Comparison of ENCODE assay signal across 12 cellular contexts in genomic region chr22:30574095-30574981, GRCh38. TPM values are rescaled to one million over a fixed set of nuclear protein-coding genes. Genes with fewer than 3 reads are reported as not detected.
DNase-seq lines count a peak whose midpoint lies in the region; ATAC-seq, FAIRE-seq and TF ChIP-seq lines count a peak whose summit lies in the region.
"Had no signal": no experiment of that assay in that cellular context is flagged by ENCODE, and none has a peak within 500 bp of the region (broad histone marks: within the 10 kb centered on the region; RNA-seq: fewer than 3 reads in every experiment).

A gene with protein sequence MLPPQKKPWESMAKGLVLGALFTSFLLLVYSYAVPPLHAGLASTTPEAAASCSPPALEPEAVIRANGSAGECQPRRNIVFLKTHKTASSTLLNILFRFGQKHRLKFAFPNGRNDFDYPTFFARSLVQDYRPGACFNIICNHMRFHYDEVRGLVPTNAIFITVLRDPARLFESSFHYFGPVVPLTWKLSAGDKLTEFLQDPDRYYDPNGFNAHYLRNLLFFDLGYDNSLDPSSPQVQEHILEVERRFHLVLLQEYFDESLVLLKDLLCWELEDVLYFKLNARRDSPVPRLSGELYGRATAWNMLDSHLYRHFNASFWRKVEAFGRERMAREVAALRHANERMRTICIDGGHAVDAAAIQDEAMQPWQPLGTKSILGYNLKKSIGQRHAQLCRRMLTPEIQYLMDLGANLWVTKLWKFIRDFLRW (minus strand): TSS chr22:30574665. CDS start chr22:30557392, 17,273 bp downstream.

- H3K27me3 ChIP-seq in prostate gland (replicated peaks; ENCODE audit: insufficient read depth) (no peaks in the 10 kb centered on the region), SJCRH30 (no peaks in the 10 kb centered on the region)

- intact Hi-C loops in prostate gland (cut with DNase I): no loop called here

- H3K4me1 ChIP-seq in prostate gland (replicated peaks): peaks cover 2% of the 10 kb centered on the region
- no peaks in the 10 kb centered on the region for H3K4me1 ChIP-seq in SJCRH30

- H3K27ac ChIP-seq in prostate gland (no peak within 1 kb of the TSS), SJCRH30 (no peak within 1 kb of the TSS)

- H3K36me3 ChIP-seq in prostate gland (peaks cover 22 to 23% of the 10 kb centered on the region in 2 donors), SJCRH30 (peaks cover 9% of the 10 kb centered on the region; the same call in 1 of the 2 replicates)

- H3K9me3 ChIP-seq in iPS-18c (ENCODE audit: control insufficient read depth, insufficient read depth, low read length) (no peaks in the 10 kb centered on the region), prostate gland (no peaks in the 10 kb centered on the region), SJCRH30 (replicated peaks) (no peaks in the 10 kb centered on the region)

- peak within 1 kb of the TSS; percentile 68 for H3K4me3 ChIP-seq in iPS-18c (ENCODE audit: insufficient read depth, low read depth, low read length)
- peak within 1 kb of the TSS; percentile 8 to 21 for H3K4me3 ChIP-seq in prostate gland
- H3K4me3 ChIP-seq in SJCRH30: no peak within 1 kb of the TSS

- no peak for TF ChIP-seq CTCF in prostate gland (IDR thresholded peaks at IDR 0.05)

- DNase-seq in D341Med (ENCODE audit: low spot score): peak; percentile 74
- peak; percentile 52 for DNase-seq in RCC 7860 (ENCODE audit: low spot score)
- no peak for DNase-seq in prostate gland (ENCODE audit: low spot score)
- DNase-seq in SJCRH30: no peak
- DNase-seq: activated CD4-positive, alpha-beta T cell treated with anti-CD3 and anti-CD28 coated beads for 4 hours had no signal

- ATAC-seq in GM21717 (IDR thresholded peaks at IDR 0.05; ENCODE audit: unreplicated experiment) (no peak), HG02759 (IDR thresholded peaks at IDR 0.05; ENCODE audit: unreplicated experiment) (no peak), GM21390 (IDR thresholded peaks at IDR 0.05; ENCODE audit: unreplicated experiment) (no peak)

- no peak for FAIRE-seq in RCC 7860 (lab: Jason Lieb, UNC)
- FAIRE-seq: endothelial cell of umbilical vein, H54 had no signal

- no peak for TF ChIP-seq POLR2A in prostate gland (IDR thresholded peaks at IDR 0.05)

- 22% methylated on average over 12 of the region's 75 CpGs for WGBS in prostate gland

RNA-seq across cellular contexts. Expression of the gene that starts here (rescaled TPM):
- 1 to 10 TPM; 1.1 to 9.7 TPM for total RNA-seq in prostate gland
- not detected in 2 replicates for total RNA-seq in SJCRH30 (2014; rRNA removed; shearing (Covaris generic))
- total RNA-seq: endothelial cell of umbilical vein, G401 had no signal

Comparison
In these comparisons a context has a peak if more than half of its experiments do, and no peak if none do; other contexts are left out.
1. DNase-seq: peak in D341Med (single experiment) and RCC 7860 (single experiment); none in prostate gland (single experiment) and SJCRH30 (0 of 2).